In the genomic region with DNA sequence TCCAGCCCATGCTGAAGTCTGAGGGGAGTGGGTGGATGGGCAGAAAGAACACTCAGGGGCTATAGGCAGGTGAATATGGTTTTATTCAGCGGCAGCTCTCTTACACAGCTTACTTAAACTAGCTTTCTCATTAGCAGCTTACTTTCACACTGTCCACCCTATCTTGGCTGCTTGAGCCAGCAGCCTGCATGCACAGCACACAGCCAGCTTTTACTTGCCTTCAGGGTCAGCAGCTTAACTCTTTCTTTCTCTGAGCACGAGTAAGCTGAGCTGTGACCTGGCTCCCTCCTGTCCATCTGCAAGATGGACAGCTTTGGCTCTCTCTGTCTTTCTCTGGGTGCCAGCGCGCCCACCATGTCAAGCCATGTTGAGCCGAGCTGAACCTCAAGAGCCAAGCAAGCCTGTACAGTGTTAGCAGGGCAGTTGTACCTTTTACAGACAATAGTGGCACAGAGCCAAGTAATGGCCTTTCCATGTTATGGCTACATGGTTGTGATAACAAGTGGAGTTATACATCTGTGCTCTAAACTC, we compare ENCODE assay signal across 3 cellular contexts.
TF ChIP-seq lines count a peak whose summit lies in the region.

No MANE protein-coding gene starts in this region.

TF ChIP-seq in GM23338, 12 proteins besides CTCF, POLR2A, EP300 and RAD21 (continued from another document):
- TF ChIP-seq ETS1 (IDR thresholded peaks at IDR 0.05) (no peak), NANOG (IDR thresholded peaks at IDR 0.05; ENCODE audit: borderline replicate concordance) (no peak)
TF ChIP-seq in GM23338: peak in this region for 0.

TF ChIP-seq in HepG2, 621 proteins besides CTCF, POLR2A, EP300 and RAD21:
- TF ChIP-seq REST (IDR thresholded peaks at IDR 0.05; ENCODE audit: borderline replicate concordance in 1 of 2, low read depth in 1 of 2, low read length in 2 of 2): no peak
- no peak for TF ChIP-seq PHF20 (CRISPR knock-in tag; IDR thresholded peaks at IDR 0.05)
- TF ChIP-seq, protein P1, sequence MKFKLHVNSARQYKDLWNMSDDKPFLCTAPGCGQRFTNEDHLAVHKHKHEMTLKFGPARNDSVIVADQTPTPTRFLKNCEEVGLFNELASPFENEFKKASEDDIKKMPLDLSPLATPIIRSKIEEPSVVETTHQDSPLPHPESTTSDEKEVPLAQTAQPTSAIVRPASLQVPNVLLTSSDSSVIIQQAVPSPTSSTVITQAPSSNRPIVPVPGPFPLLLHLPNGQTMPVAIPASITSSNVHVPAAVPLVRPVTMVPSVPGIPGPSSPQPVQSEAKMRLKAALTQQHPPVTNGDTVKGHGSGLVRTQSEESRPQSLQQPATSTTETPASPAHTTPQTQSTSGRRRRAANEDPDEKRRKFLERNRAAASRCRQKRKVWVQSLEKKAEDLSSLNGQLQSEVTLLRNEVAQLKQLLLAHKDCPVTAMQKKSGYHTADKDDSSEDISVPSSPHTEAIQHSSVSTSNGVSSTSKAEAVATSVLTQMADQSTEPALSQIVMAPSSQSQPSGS (CRISPR knock-in tag; IDR thresholded peaks at IDR 0.05): no peak
- TF ChIP-seq ZNF567 (CRISPR knock-in tag; IDR thresholded peaks at IDR 0.05; ENCODE audit: borderline replicate concordance): no peak
- no peak for TF ChIP-seq ZNF484 (CRISPR knock-in tag; IDR thresholded peaks at IDR 0.05; ENCODE audit: borderline replicate concordance, low read depth)
- TF ChIP-seq, protein P2, sequence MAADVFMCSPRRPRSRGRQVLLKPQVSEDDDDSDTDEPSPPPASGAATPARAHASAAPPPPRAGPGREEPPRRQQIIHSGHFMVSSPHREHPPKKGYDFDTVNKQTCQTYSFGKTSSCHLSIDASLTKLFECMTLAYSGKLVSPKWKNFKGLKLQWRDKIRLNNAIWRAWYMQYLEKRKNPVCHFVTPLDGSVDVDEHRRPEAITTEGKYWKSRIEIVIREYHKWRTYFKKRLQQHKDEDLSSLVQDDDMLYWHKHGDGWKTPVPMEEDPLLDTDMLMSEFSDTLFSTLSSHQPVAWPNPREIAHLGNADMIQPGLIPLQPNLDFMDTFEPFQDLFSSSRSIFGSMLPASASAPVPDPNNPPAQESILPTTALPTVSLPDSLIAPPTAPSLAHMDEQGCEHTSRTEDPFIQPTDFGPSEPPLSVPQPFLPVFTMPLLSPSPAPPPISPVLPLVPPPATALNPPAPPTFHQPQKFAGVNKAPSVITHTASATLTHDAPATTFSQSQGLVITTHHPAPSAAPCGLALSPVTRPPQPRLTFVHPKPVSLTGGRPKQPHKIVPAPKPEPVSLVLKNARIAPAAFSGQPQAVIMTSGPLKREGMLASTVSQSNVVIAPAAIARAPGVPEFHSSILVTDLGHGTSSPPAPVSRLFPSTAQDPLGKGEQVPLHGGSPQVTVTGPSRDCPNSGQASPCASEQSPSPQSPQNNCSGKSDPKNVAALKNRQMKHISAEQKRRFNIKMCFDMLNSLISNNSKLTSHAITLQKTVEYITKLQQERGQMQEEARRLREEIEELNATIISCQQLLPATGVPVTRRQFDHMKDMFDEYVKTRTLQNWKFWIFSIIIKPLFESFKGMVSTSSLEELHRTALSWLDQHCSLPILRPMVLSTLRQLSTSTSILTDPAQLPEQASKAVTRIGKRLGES (CRISPR knock-in tag; IDR thresholded peaks at IDR 0.05; ENCODE audit: borderline replicate concordance): no peak
- no peak for TF ChIP-seq ZNF564 (CRISPR knock-in tag; IDR thresholded peaks at IDR 0.05)
- TF ChIP-seq ATAD3A (CRISPR knock-in tag; IDR thresholded peaks at IDR 0.05): no peak
- TF ChIP-seq ZNF788 (CRISPR knock-in tag; IDR thresholded peaks at IDR 0.05; ENCODE audit: borderline replicate concordance): no peak
- no peak for TF ChIP-seq BCL6 (CRISPR knock-in tag; IDR thresholded peaks at IDR 0.05)
- TF ChIP-seq, protein P3, sequence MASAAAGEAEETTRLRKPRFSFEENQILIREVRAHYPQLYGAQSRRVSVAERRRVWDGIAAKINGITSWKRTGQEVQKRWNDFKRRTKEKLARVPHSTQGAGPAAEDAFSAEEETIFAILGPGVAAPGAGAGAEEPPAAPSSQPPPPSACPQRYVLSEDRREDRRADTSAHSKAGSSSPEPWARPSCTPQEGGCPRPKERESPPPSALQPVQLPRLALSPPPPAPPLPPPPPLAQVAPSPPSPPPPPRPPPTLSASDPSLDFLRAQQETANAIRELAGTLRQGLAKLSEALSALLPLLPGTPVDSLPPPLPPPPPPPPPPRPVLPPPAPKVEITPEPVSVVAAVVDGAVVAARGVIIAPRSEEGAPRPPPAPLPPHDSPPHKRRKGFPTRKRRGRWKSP (CRISPR knock-in tag; IDR thresholded peaks at IDR 0.05): no peak

TF ChIP-seq in SK-N-SH treated with all-trans-retinoic acid at 6 μM for 48 hours, 23 proteins besides CTCF, POLR2A, EP300 and RAD21 (continued from another document):
- TF ChIP-seq BACH2 (CRISPR knock-in tag; IDR thresholded peaks at IDR 0.05; ENCODE audit: borderline replicate concordance) (no peak), CSDC2 (CRISPR knock-in tag; IDR thresholded peaks at IDR 0.05) (no peak), POU6F1 (CRISPR knock-in tag; IDR thresholded peaks at IDR 0.05; ENCODE audit: borderline replicate concordance, low read depth) (no peak), RARB (CRISPR knock-in tag; IDR thresholded peaks at IDR 0.05) (no peak), ESRRG (CRISPR knock-in tag; IDR thresholded peaks at IDR 0.05) (no peak), ISL1 (CRISPR knock-in tag; IDR thresholded peaks at IDR 0.05) (no peak), GLIS3 (CRISPR knock-in tag; IDR thresholded peaks at IDR 0.05) (no peak), ZNF565 (CRISPR knock-in tag; conservative IDR thresholded peaks at IDR 0.05; ENCODE audit: low read depth) (no peak), ZFP30 (CRISPR knock-in tag; IDR thresholded peaks at IDR 0.05) (no peak), PPARA (CRISPR knock-in tag; IDR thresholded peaks at IDR 0.05; ENCODE audit: borderline replicate concordance) (no peak), ZNF8 (CRISPR knock-in tag; IDR thresholded peaks at IDR 0.05) (no peak), SNAI2 (CRISPR knock-in tag; IDR thresholded peaks at IDR 0.05) (no peak), ZC3H10 (CRISPR knock-in tag; IDR thresholded peaks at IDR 0.05) (no peak), TCF4 (CRISPR knock-in tag; IDR thresholded peaks at IDR 0.05; ENCODE audit: borderline replicate concordance) (no peak)
- TF ChIP-seq, protein P4, sequence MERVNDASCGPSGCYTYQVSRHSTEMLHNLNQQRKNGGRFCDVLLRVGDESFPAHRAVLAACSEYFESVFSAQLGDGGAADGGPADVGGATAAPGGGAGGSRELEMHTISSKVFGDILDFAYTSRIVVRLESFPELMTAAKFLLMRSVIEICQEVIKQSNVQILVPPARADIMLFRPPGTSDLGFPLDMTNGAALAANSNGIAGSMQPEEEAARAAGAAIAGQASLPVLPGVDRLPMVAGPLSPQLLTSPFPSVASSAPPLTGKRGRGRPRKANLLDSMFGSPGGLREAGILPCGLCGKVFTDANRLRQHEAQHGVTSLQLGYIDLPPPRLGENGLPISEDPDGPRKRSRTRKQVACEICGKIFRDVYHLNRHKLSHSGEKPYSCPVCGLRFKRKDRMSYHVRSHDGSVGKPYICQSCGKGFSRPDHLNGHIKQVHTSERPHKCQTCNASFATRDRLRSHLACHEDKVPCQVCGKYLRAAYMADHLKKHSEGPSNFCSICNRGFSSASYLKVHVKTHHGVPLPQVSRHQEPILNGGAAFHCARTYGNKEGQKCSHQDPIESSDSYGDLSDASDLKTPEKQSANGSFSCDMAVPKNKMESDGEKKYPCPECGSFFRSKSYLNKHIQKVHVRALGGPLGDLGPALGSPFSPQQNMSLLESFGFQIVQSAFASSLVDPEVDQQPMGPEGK (CRISPR knock-in tag; IDR thresholded peaks at IDR 0.05; ENCODE audit: borderline replicate concordance): no peak
